In genomic region chr2:1742680-1743395, GRCh38 we compare ENCODE assay signal across 1 cellular context.
TF ChIP-seq lines count a peak whose summit lies in the region.

No MANE protein-coding gene starts in this region.

TF ChIP-seq in WTC11, 78 proteins besides CTCF, POLR2A, EP300 and RAD21 (continued from another document):
- TF ChIP-seq HMGXB4 (CRISPR knock-in tag; IDR thresholded peaks at IDR 0.05) (peak; percentile 72), FOXP4 (CRISPR knock-in tag; IDR thresholded peaks at IDR 0.05) (0 out of 2 replicates have a peak, but pooled peaks have one; percentile 20), CBFB (CRISPR knock-in tag; IDR thresholded peaks at IDR 0.05; ENCODE audit: low read depth) (no peak), EMX1 (CRISPR knock-in tag; IDR thresholded peaks at IDR 0.05) (no peak), ZNF138 (CRISPR knock-in tag; conservative IDR thresholded peaks at IDR 0.05) (no peak), GRHL2 (CRISPR knock-in tag; IDR thresholded peaks at IDR 0.05; ENCODE audit: insufficient replicate concordance, severe bottlenecking) (no peak), ATF6 (CRISPR knock-in tag; IDR thresholded peaks at IDR 0.05) (no peak), CREM (CRISPR knock-in tag; IDR thresholded peaks at IDR 0.05) (no peak), ATF3 (CRISPR knock-in tag; conservative IDR thresholded peaks at IDR 0.05) (no peak)
TF ChIP-seq in WTC11: peak in this region for 3.
